2 cellular contexts compared by ENCODE assay signal in the genomic region with DNA sequence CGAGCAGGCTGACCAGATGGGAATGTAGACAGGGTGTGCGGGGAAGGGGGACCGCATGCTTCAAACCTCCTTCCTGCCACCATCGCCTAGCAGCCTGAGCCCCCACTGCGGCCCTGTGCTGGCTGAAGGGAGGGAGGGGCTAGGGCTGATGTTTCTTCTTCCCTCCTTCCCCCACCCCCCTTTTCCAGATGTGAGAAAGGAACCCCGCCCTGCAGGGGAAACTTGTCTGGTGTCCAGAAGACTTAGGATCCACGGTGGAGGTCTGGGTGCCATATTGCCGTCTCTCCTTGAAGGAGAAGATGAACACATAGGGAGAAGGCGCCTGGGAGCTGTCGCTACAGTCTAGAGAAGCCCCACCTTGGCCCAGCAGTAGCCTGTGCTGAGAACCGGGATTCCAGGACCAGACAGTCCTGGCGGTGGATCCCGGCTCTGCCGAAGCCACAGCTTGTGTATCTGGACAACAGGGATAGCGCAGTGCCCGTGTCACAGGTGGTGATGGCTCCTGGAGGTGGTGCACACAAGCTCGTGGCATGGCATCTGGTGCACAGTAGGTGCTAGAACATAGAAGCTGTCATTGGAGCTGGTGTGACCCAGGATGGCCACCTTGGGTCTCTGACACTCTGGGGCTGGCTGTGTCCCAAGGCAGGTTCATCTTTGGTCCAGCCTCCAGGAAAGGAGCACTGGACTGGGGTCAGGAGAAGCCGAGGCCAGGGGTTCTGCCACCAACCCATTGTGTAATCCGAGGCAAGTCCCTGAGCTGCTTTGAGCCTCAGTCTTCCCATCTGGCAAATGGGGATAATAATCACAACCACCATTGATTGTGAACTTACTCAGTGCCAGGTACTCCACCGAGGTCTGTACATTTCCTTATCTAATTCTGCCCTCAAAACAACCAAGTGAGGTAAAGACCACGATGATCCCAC.
TF ChIP-seq lines count a peak whose summit lies in the region.

No MANE protein-coding gene starts in this region.

TF ChIP-seq in HEK293, 187 proteins besides CTCF, POLR2A, EP300 and RAD21 (continued from another document):
- TF ChIP-seq OVOL3 (tag by site-specific recombination; IDR thresholded peaks at IDR 0.05): no peak

TF ChIP-seq in liver, 16 proteins besides CTCF, POLR2A, EP300 and RAD21 (continued from another document):
- TF ChIP-seq, protein P1, sequence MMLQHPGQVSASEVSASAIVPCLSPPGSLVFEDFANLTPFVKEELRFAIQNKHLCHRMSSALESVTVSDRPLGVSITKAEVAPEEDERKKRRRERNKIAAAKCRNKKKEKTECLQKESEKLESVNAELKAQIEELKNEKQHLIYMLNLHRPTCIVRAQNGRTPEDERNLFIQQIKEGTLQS (IDR thresholded peaks at IDR 0.05): no peak
- TF ChIP-seq JUND (IDR thresholded peaks at IDR 0.05): no peak
- TF ChIP-seq, protein P2, sequence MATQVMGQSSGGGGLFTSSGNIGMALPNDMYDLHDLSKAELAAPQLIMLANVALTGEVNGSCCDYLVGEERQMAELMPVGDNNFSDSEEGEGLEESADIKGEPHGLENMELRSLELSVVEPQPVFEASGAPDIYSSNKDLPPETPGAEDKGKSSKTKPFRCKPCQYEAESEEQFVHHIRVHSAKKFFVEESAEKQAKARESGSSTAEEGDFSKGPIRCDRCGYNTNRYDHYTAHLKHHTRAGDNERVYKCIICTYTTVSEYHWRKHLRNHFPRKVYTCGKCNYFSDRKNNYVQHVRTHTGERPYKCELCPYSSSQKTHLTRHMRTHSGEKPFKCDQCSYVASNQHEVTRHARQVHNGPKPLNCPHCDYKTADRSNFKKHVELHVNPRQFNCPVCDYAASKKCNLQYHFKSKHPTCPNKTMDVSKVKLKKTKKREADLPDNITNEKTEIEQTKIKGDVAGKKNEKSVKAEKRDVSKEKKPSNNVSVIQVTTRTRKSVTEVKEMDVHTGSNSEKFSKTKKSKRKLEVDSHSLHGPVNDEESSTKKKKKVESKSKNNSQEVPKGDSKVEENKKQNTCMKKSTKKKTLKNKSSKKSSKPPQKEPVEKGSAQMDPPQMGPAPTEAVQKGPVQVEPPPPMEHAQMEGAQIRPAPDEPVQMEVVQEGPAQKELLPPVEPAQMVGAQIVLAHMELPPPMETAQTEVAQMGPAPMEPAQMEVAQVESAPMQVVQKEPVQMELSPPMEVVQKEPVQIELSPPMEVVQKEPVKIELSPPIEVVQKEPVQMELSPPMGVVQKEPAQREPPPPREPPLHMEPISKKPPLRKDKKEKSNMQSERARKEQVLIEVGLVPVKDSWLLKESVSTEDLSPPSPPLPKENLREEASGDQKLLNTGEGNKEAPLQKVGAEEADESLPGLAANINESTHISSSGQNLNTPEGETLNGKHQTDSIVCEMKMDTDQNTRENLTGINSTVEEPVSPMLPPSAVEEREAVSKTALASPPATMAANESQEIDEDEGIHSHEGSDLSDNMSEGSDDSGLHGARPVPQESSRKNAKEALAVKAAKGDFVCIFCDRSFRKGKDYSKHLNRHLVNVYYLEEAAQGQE (IDR thresholded peaks at IDR 0.05): no peak
- no peak for TF ChIP-seq FOXA1 (IDR thresholded peaks at IDR 0.05)
